ENCODE assay signal across 8 cellular contexts in genomic region chr16:54931757-54932660, GRCh38. TPM values are rescaled to one million over a fixed set of nuclear protein-coding genes. Genes with fewer than 3 reads are reported as not detected.
A peak's percentile ranks its signal among the peaks of the same experiment; 100 is the strongest.
DNase-seq lines count a peak whose midpoint lies in the region; ATAC-seq, FAIRE-seq and TF ChIP-seq lines count a peak whose summit lies in the region.

No MANE protein-coding gene starts in this region.

- TF ChIP-seq CTCF in HFFc6 (IDR thresholded peaks at IDR 0.05) (no peak), lower lobe of right lung (IDR thresholded peaks at IDR 0.05) (no peak), GM10248 (IDR thresholded peaks at IDR 0.05; ENCODE audit: control extremely low read depth, extremely low read depth, low read depth, missing control alignments) (no peak)

- H3K36me3 ChIP-seq in lower lobe of right lung = no peaks in the 10 kb centered on the region

- peak overlapping the region; percentile 96 for H3K27ac Mint-ChIP-seq in HFFc6

- no peak for FAIRE-seq in urothelium cell line (lab: Jason Lieb, UNC)

- POLR2A ChIA-PET in GM10248 (lab: Yijun Ruan, JAX) = no interaction called here

- in situ Hi-C loops in ACHN (cut with HindIII; ENCODE audit: low pct_ligation_motif_present, low pct_unique_long_range_greater_than_20kb, low sequenced_read_pairs) = no loop called here

- no peaks in the 10 kb centered on the region for H3K9me3 ChIP-seq in lower lobe of right lung

- peak overlapping the region; percentile 82 for H3K27ac ChIP-seq in lower lobe of right lung

- peaks cover 15% of the 10 kb centered on the region for H3K4me1 ChIP-seq in lower lobe of right lung

- H3K9me3 Mint-ChIP-seq in HFFc6 = no peaks in the 10 kb centered on the region

- H3K4me3 Mint-ChIP-seq in HFFc6 = peak overlapping the region; percentile 91

- H3K36me3 Mint-ChIP-seq in HFFc6 (ENCODE audit: low read depth) = peaks cover 24% of the 10 kb centered on the region

- peaks cover 66% of the 10 kb centered on the region for H3K27me3 ChIP-seq in lower lobe of right lung (ENCODE audit: low read depth)

- CTCF ChIA-PET in GM10248 (lab: Yijun Ruan, JAX) = interaction anchor here (0.9 kb wide), 1 partner anchor 398 kb away, joined by 3 read pairs; no protein-coding TSS in a partner anchor

- intact Hi-C loops in lower lobe of right lung (cut with DNase I) = no loop called here

- DNase-seq in ACHN (peak; percentile 40), HFFc6 (no peak), astrocyte of the hippocampus (ENCODE audit: low read depth, low spot score) (peak; percentile 28), lower lobe of right lung (peak; percentile 50), GM10248 (ENCODE audit: extremely low spot score) (no peak), urothelium cell line (ENCODE audit: low spot score) (no peak), cortex of kidney (lab: John Stamatoyannopoulos, UW) (no peak), NOMO-1 treated with DMSO at 0.1 percent for 48 hours (lab: John Stamatoyannopoulos, UW; ENCODE audit: unreplicated experiment) (no peak)

- peak overlapping the region; percentile 68 for H3K4me3 ChIP-seq in lower lobe of right lung

- peaks cover 5% of the 10 kb centered on the region for H3K27me3 Mint-ChIP-seq in HFFc6 (ENCODE audit: insufficient read depth)

- peaks cover 42% of the 10 kb centered on the region for H3K4me1 Mint-ChIP-seq in HFFc6 (ENCODE audit: low read depth)

- ATAC-seq in lower lobe of right lung = no peak

RNA-seq across cellular contexts. Expression of gene IRX5, which starts 1.3 kb away (rescaled TPM):
- 1 to 10 TPM; 4.5 to 5.7 (median 4.7) TPM for total RNA-seq in HFFc6 (2021; fragmentation: NEBNext Ultra II Directional; extraction: Animal tissue kit (Norgen Biotek cat#: 25700))
- total RNA-seq in lower lobe of right lung = 23.8 TPM

Comparison
In these comparisons a context has a peak if more than half of its experiments do, and no peak if none do; other contexts are left out.
1. DNase-seq: peak in ACHN (single experiment), astrocyte of the hippocampus (single experiment) and lower lobe of right lung (single experiment); none in HFFc6 (single experiment), GM10248 (single experiment), urothelium cell line (single experiment), cortex of kidney (single experiment) and NOMO-1 treated with DMSO at 0.1 percent for 48 hours (single experiment).